In the genomic region with DNA sequence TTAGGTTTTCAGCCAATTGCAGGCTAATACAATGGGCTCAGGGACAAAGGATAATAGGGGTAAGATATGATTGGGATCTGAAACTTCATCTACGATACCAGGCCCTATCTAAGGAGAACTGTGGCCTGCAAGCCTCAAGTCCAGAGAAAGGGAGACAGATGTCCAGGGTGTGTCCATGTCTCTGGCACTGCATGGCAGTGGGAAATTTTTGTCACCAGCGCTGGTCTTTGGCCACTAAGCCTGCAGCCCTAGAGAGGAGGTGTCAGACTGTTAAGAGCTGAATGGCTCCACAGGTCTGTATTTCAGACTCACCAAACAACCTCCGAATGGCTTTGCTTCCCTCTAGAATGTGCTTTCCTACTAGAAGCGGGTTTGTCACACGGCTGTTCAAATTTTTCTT, we compare ENCODE assay signal across 5 cellular contexts.
"Had no signal": no experiment of that assay in that cellular context is flagged by ENCODE, and none has a peak within 500 bp of the region (broad histone marks: within the 10 kb centered on the region; RNA-seq: fewer than 3 reads in every experiment).

No MANE protein-coding gene starts in this region.

- H3K9me3 Mint-ChIP-seq: IgD-negative memory B cell had no signal

- H3K27ac Mint-ChIP-seq: GM23338, H9, IgD-negative memory B cell had no signal

- DNase-seq: H9, HCEC 1CT had no signal

- H3K4me3 ChIP-seq: GM23338 had no signal

- H3K4me1 Mint-ChIP-seq: IgD-negative memory B cell had no signal

- H2AFZ ChIP-seq: GM23338 had no signal

- H3K4me3 Mint-ChIP-seq: GM23338, H9 had no signal

- H3K4me2 ChIP-seq: GM23338 had no signal

- ATAC-seq: GM23338, HepG2 had no signal

- H3K36me3 Mint-ChIP-seq: IgD-negative memory B cell had no signal
